Comparison of ENCODE assay signal across 20 cellular contexts in the genomic region with DNA sequence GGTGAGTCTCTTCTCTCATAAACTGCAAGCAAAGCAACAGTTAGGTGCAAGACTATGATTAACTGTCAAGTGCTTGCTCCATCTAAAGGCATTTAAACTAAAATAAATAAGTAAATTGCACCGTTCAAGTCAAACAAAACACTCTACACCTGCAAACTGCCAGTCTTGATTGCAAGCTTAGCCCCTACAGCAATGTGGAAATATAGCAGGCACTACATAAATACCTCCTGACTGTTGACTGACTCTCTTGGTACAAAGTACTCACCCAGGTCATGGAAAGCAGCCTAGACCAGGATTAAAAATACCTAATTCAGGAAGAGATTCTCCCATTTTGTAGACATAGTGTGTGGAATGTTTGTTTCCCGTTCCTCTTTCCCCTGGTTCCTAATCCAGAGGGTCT.
A peak's percentile ranks its signal among the peaks of the same experiment; 100 is the strongest.
DNase-seq lines count a peak whose midpoint lies in the region; ATAC-seq, FAIRE-seq and TF ChIP-seq lines count a peak whose summit lies in the region.
"Had no signal": no experiment of that assay in that cellular context is flagged by ENCODE, and none has a peak within 500 bp of the region (broad histone marks: within the 10 kb centered on the region; RNA-seq: fewer than 3 reads in every experiment).

No MANE protein-coding gene starts in this region.

- CTCF ChIA-PET in A549 (lab: Yijun Ruan, JAX): interaction anchor here (1.2 to 1.7 kb wide), 2 partner anchors 9 to 143 kb away, joined by 4 to 5 read pairs; no protein-coding TSS in a partner anchor

- TF ChIP-seq CTCF in A549 (IDR thresholded peaks at IDR 0.05): no peak
- TF ChIP-seq CTCF in nephron (IDR thresholded peaks at IDR 0.05; ENCODE audit: unreplicated experiment in 3 of 3): no peak

- no peak for FAIRE-seq in A549 (lab: Jason Lieb, UNC)
- FAIRE-seq: A204.1, G401.6, H54 had no signal

- H3K4me1 Mint-ChIP-seq in nephron: peaks cover 11% of the 10 kb centered on the region

- no peak for TF ChIP-seq POLR2A in A549 (IDR thresholded peaks at IDR 0.05; ENCODE audit: low read length)

- POLR2A ChIA-PET in A549 (lab: Yijun Ruan, JAX): no interaction called here

- H3K4me1 ChIP-seq in A549: peaks cover 15% of the 10 kb centered on the region; the same call in 1 of the 3 replicates

- peak; percentile 31 to 32; a peak in 2 of 6 replicates for ATAC-seq in A549
- ATAC-seq in left colon: peak; percentile 87
- ATAC-seq in GM21367 (IDR thresholded peaks at IDR 0.05; ENCODE audit: unreplicated experiment): no peak
- no peak for ATAC-seq in HG03378 (IDR thresholded peaks at IDR 0.05; ENCODE audit: unreplicated experiment)

- H3K27ac ChIP-seq in A549: peak overlapping the region in 1 of 2 experiments; percentile 29; a peak in 2 of 6 replicates
- H3K27ac ChIP-seq: HL-60 had no signal

- peak overlapping the region; percentile 64 to 79 (median 75) for H3K27ac Mint-ChIP-seq in nephron
- H3K27ac Mint-ChIP-seq: CD4-positive, alpha-beta T cell had no signal

- H3K4me3 ChIP-seq in A549: no peak overlapping the region

- peaks cover 2% of the 10 kb centered on the region for H3K9me3 Mint-ChIP-seq in nephron

- no peak for DNase-seq in A549 (ENCODE audit: low read depth in 1 of 2, low spot score in 1 of 2)
- peak; percentile 2 for DNase-seq in NCI-H69 (lab: John Stamatoyannopoulos, UW)
- no peak for DNase-seq in left colon
- no peak for DNase-seq in pons (ENCODE audit: low spot score)
- DNase-seq in 8988T: no peak
- DNase-seq: Caco-2; CD4-positive, alpha-beta T cell; IMR-90; NCI-H1436; NCI-H2029; NCI-H446; NCI-H774; SHP77 had no signal

- intact Hi-C loops in left colon (cut with DNase I, micrococcal nuclease): no loop called here

- H3K36me3 Mint-ChIP-seq in nephron (ENCODE audit: low read depth): no peaks in the 10 kb centered on the region

- H3K4me2 ChIP-seq in A549: peak overlapping the region; percentile 36; the same call in 2 of the 3 replicates

- no peak overlapping the region for H3K4me3 Mint-ChIP-seq in nephron
- H3K4me3 Mint-ChIP-seq: CD4-positive, alpha-beta T cell had no signal

- H3K9me3 ChIP-seq in A549: no peaks in the 10 kb centered on the region

- no peak for TF ChIP-seq RAD21 in A549 (conservative IDR thresholded peaks at IDR 0.05 in 1 of 2, IDR thresholded peaks at IDR 0.05 in 1 of 2)

- H3K27me3 Mint-ChIP-seq in nephron (ENCODE audit: low read depth): peaks cover 16% of the 10 kb centered on the region

- no peak for TF ChIP-seq EP300 in A549 (IDR thresholded peaks at IDR 0.05)

- 6% methylated on average over 2 of the region's 2 CpGs for WGBS in A549 (ENCODE audit: missing lambda C conversion rate)

TF ChIP-seq in A549, 52 proteins besides CTCF, POLR2A, EP300 and RAD21:
- TF ChIP-seq, protein P1, sequence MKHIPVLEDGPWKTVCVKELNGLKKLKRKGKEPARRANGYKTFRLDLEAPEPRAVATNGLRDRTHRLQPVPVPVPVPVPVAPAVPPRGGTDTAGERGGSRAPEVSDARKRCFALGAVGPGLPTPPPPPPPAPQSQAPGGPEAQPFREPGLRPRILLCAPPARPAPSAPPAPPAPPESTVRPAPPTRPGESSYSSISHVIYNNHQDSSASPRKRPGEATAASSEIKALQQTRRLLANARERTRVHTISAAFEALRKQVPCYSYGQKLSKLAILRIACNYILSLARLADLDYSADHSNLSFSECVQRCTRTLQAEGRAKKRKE (CRISPR knock-in tag; IDR thresholded peaks at IDR 0.05; ENCODE audit: low read depth): no peak
- no peak for TF ChIP-seq RCOR1 (IDR thresholded peaks at IDR 0.05; ENCODE audit: low read depth, low read length)
- no peak for TF ChIP-seq RFX5 (IDR thresholded peaks at IDR 0.05)
- no peak for TF ChIP-seq RARB (CRISPR knock-in tag; IDR thresholded peaks at IDR 0.05)
- no peak for TF ChIP-seq SMC3 (IDR thresholded peaks at IDR 0.05)
- no peak for TF ChIP-seq ZNF302 (CRISPR knock-in tag; IDR thresholded peaks at IDR 0.05)
- TF ChIP-seq HEYL (CRISPR knock-in tag; IDR thresholded peaks at IDR 0.05): no peak
- TF ChIP-seq CBX8 (IDR thresholded peaks at IDR 0.05): no peak
- TF ChIP-seq NR3C1 (IDR thresholded peaks at IDR 0.05): no peak
- no peak for TF ChIP-seq ZSCAN20 (CRISPR knock-in tag; IDR thresholded peaks at IDR 0.05)
- TF ChIP-seq CBX2 (IDR thresholded peaks at IDR 0.05; ENCODE audit: borderline replicate concordance, low read depth): no peak
- no peak for TF ChIP-seq EHF (CRISPR knock-in tag; IDR thresholded peaks at IDR 0.05)
- TF ChIP-seq ZFP36 (IDR thresholded peaks at IDR 0.05; ENCODE audit: borderline replicate concordance, partially characterized antibody): no peak
- no peak for TF ChIP-seq JUNB (IDR thresholded peaks at IDR 0.05)
- TF ChIP-seq MYC (IDR thresholded peaks at IDR 0.05; ENCODE audit: borderline replicate concordance, low read length): no peak
- TF ChIP-seq RNF2 (IDR thresholded peaks at IDR 0.05; ENCODE audit: borderline replicate concordance, low read depth): no peak
- TF ChIP-seq, protein P2, sequence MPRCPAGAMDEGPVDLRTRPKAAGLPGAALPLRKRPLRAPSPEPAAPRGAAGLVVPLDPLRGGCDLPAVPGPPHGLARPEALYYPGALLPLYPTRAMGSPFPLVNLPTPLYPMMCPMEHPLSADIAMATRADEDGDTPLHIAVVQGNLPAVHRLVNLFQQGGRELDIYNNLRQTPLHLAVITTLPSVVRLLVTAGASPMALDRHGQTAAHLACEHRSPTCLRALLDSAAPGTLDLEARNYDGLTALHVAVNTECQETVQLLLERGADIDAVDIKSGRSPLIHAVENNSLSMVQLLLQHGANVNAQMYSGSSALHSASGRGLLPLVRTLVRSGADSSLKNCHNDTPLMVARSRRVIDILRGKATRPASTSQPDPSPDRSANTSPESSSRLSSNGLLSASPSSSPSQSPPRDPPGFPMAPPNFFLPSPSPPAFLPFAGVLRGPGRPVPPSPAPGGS (IDR thresholded peaks at IDR 0.05): no peak
- no peak for TF ChIP-seq TFCP2L1 (CRISPR knock-in tag; IDR thresholded peaks at IDR 0.05)

Comparison
In these comparisons a context has a peak if more than half of its experiments do, and no peak if none do; other contexts are left out.
1. ATAC-seq: peak in A549 (2 of 2) and left colon (single experiment); none in GM21367 (single experiment) and HG03378 (single experiment).